In genomic region chr1:230067441-230067870, GRCh38 we compare ENCODE assay signal across 8 cellular contexts. TPM values are rescaled to one million over a fixed set of nuclear protein-coding genes. Genes with fewer than 3 reads are reported as not detected.
DNase-seq lines count a peak whose midpoint lies in the region; ATAC-seq and TF ChIP-seq lines count a peak whose summit lies in the region.

No MANE protein-coding gene starts in this region.

- ATAC-seq in HG02884 (IDR thresholded peaks at IDR 0.05; ENCODE audit: unreplicated experiment) (peak; percentile 3), memory B cell (ENCODE audit: low read depth) (peak; percentile 2)

- no peak for TF ChIP-seq EP300 in suprapubic skin (IDR thresholded peaks at IDR 0.05)

- TF ChIP-seq CTCF in dorsolateral prefrontal cortex (IDR thresholded peaks at IDR 0.05 in 54 of 56, conservative IDR thresholded peaks at IDR 0.05 in 2 of 56; ENCODE audit: low read depth in 1 of 56, partially characterized antibody in 56 of 56): peak in 1 of 56 donors; percentile 8
- TF ChIP-seq CTCF in suprapubic skin (IDR thresholded peaks at IDR 0.05): no peak
- no peak for TF ChIP-seq CTCF in GM20000 (IDR thresholded peaks at IDR 0.05; ENCODE audit: extremely low read depth, missing control alignments)

- peak overlapping the region; percentile 77 for H3K4me3 ChIP-seq in SJSA1
- peak overlapping the region; percentile 65 to 95 (median 86) for H3K4me3 ChIP-seq in dorsolateral prefrontal cortex
- peak overlapping the region; percentile 66 for H3K4me3 ChIP-seq in suprapubic skin

- DNase-seq in stimulated activated CD4-positive, alpha-beta T cell treated with anti-CD3 and anti-CD28 coated beads, Interleukin-4, amount 100 ng/mL, for 24 hours: peak; percentile 15
- no peak for DNase-seq in stimulated activated CD4-positive, alpha-beta T cell treated with anti-CD3 and anti-CD28 coated beads, Interleukin-12 subunit alpha, Interleukin-12 subunit beta, amount 100 ng/mL, for 4 hours
- DNase-seq in SJSA1 (ENCODE audit: low read depth in 1 of 2, low spot score in 2 of 2): peak in 1 of 2 experiments; percentile 56
- DNase-seq in dorsolateral prefrontal cortex: peak in 2 of 10 donors; percentile 25 to 34
- DNase-seq in memory B cell (ENCODE audit: low spot score in 2 of 2): no peak
- DNase-seq in suprapubic skin (ENCODE audit: low spot score in 2 of 2): peak in 1 of 2 donors; percentile 77
- no peak for DNase-seq in GM20000 (ENCODE audit: low spot score)

- H3K9me3 Mint-ChIP-seq in memory B cell: no peaks in the 10 kb centered on the region

- peak overlapping the region; percentile 60 for H3K27ac ChIP-seq in SJSA1
- H3K27ac ChIP-seq in dorsolateral prefrontal cortex: peak overlapping the region; percentile 43 to 94 (median 82)
- peak overlapping the region; percentile 92 for H3K27ac ChIP-seq in suprapubic skin

- intact Hi-C loops in dorsolateral prefrontal cortex (cut with DNase I): loop anchor here (5.0 to 10.0 kb wide), 5 partner anchors 35 to 405 kb away; no protein-coding TSS in a partner anchor

- peaks cover 30% of the 10 kb centered on the region for H3K4me1 Mint-ChIP-seq in memory B cell

- TF ChIP-seq POLR2A in suprapubic skin (IDR thresholded peaks at IDR 0.05): no peak

- peak overlapping the region; percentile 87 for H3K27ac Mint-ChIP-seq in memory B cell

- no peaks in the 10 kb centered on the region for H3K27me3 Mint-ChIP-seq in memory B cell

- peaks cover 8% of the 10 kb centered on the region; the same call in 1 of the 2 replicates for H3K36me3 ChIP-seq in SJSA1
- no peaks in the 10 kb centered on the region for H3K36me3 ChIP-seq in suprapubic skin

- H3K4me1 ChIP-seq in SJSA1 (replicated peaks): peaks cover 27% of the 10 kb centered on the region
- H3K4me1 ChIP-seq in suprapubic skin: peaks cover 34% of the 10 kb centered on the region

- 0% methylated on average over 10 of the region's 41 CpGs for WGBS in suprapubic skin

- H3K9me3 ChIP-seq in SJSA1 (replicated peaks): no peaks in the 10 kb centered on the region; the same call in 1 of the 2 replicates
- no peaks in the 10 kb centered on the region for H3K9me3 ChIP-seq in suprapubic skin

- H3K36me3 Mint-ChIP-seq in memory B cell: no peaks in the 10 kb centered on the region

- no peaks in the 10 kb centered on the region for H3K27me3 ChIP-seq in SJSA1 (replicated peaks)
- no peaks in the 10 kb centered on the region for H3K27me3 ChIP-seq in dorsolateral prefrontal cortex
- H3K27me3 ChIP-seq in suprapubic skin: no peaks in the 10 kb centered on the region

- peak overlapping the region; percentile 93 for H3K4me3 Mint-ChIP-seq in memory B cell

RNA-seq across cellular contexts. Expression of gene GALNT2, which starts 0.4 kb away (rescaled TPM):
- 54.6 and 62.5 TPM in 2 replicates for total RNA-seq in SJSA1 (2014; rRNA removed; shearing (Covaris generic))
- total RNA-seq in dorsolateral prefrontal cortex: 10 to 100 TPM; 32.6 to 75.9 (median 45.2) TPM
- total RNA-seq in suprapubic skin: 10 to 100 TPM; 24.1 to 40.2 (median 36.4) TPM
